In genomic region chr5:176536132-176536901, GRCh38 we compare ENCODE assay signal across 8 cellular contexts. TPM values are rescaled to one million over a fixed set of nuclear protein-coding genes. Genes with fewer than 3 reads are reported as not detected.
DNase-seq lines count a peak whose midpoint lies in the region; ATAC-seq and TF ChIP-seq lines count a peak whose summit lies in the region.

No MANE protein-coding gene starts in this region.

- peaks cover 66% of the 10 kb centered on the region for H3K4me1 Mint-ChIP-seq in activated CD4-positive, alpha-beta memory T cell treated with anti-CD3 and anti-CD28 coated beads, Interleukin-2, amount 10 ng/mL, durations not matched to agents 7 days and 5 days

- no peaks in the 10 kb centered on the region for H3K9me3 Mint-ChIP-seq in activated CD4-positive, alpha-beta memory T cell treated with anti-CD3 and anti-CD28 coated beads, Interleukin-2, amount 10 ng/mL, durations not matched to agents 7 days and 5 days

- ATAC-seq in HG03139 (IDR thresholded peaks at IDR 0.05; ENCODE audit: unreplicated experiment), result no peak

- peak overlapping the region; percentile 97 for H3K4me3 Mint-ChIP-seq in activated CD4-positive, alpha-beta memory T cell treated with anti-CD3 and anti-CD28 coated beads, Interleukin-2, amount 10 ng/mL, durations not matched to agents 7 days and 5 days

- CTCF ChIA-PET in HEK293T (lab: Yijun Ruan, JAX), result interaction anchor here (1.1 kb wide), 1 partner anchor 119 kb away, joined by 4 read pairs; no protein-coding TSS in a partner anchor
- CTCF ChIA-PET in activated CD4-positive, alpha-beta memory T cell treated with anti-CD3 and anti-CD28 coated beads, Interleukin-2, amount 10 ng/mL, durations not matched to agents 7 days and 5 days (lab: Charles Lee), result interaction anchor here (1.6 to 6.6 kb wide), 5 partner anchors 47 to 120 kb away, joined by 5 to 73 read pairs (median 14); partner anchors contain the start of genes CLTB and FAF2

- H3K27me3 Mint-ChIP-seq in activated CD4-positive, alpha-beta memory T cell treated with anti-CD3 and anti-CD28 coated beads, Interleukin-2, amount 10 ng/mL, durations not matched to agents 7 days and 5 days, result no peaks in the 10 kb centered on the region

- H3K27ac Mint-ChIP-seq in activated CD4-positive, alpha-beta memory T cell treated with anti-CD3 and anti-CD28 coated beads, Interleukin-2, amount 10 ng/mL, durations not matched to agents 7 days and 5 days, result peak overlapping the region; percentile 95

- peaks cover 39% of the 10 kb centered on the region for H3K36me3 Mint-ChIP-seq in activated CD4-positive, alpha-beta memory T cell treated with anti-CD3 and anti-CD28 coated beads, Interleukin-2, amount 10 ng/mL, durations not matched to agents 7 days and 5 days (ENCODE audit: low read depth)

- DNase-seq in DMS79 treated with DMSO at 0.1 percent for 48 hours (lab: John Stamatoyannopoulos, UW), result peak; percentile 18
- peak; percentile 80 for DNase-seq in HEK293T (ENCODE audit: extremely low spot score)
- peak; percentile 18 for DNase-seq in NCI-H526 treated with DMSO at 0.1 percent for 48 hours (lab: John Stamatoyannopoulos, UW)
- DNase-seq in activated CD4-positive, alpha-beta memory T cell treated with anti-CD3 and anti-CD28 coated beads, Interleukin-2, amount 10 ng/mL, durations not matched to agents 7 days and 5 days, result peak; percentile 89
- DNase-seq in effector CD8-positive, alpha-beta T cell (lab: John Stamatoyannopoulos, UW), result peak; percentile 69
- peak; percentile 81 to 88 for DNase-seq in lung microvascular endothelial cell (ENCODE audit: low read depth in 2 of 2)
- DNase-seq in stimulated activated CD4-positive, alpha-beta T cell treated with anti-CD3 and anti-CD28 coated beads, TNF-alpha, amount 100 ng/mL, for 1 hour (ENCODE audit: low read depth in 3 of 3, low spot score in 1 of 3), result peak; percentile 59 to 67 (median 63)

- POLR2A ChIA-PET in HEK293T (lab: Yijun Ruan, JAX), result interaction anchor here (1.5 to 4.1 kb wide), 7 partner anchors 7 to 148 kb away, joined by 4 to 27 read pairs (median 8); partner anchors contain the start of genes FAF2, HIGD2A and NOP16
- POLR2A ChIA-PET in activated CD4-positive, alpha-beta memory T cell treated with anti-CD3 and anti-CD28 coated beads, Interleukin-2, amount 10 ng/mL, durations not matched to agents 7 days and 5 days (lab: Charles Lee), result interaction anchor here (0.5 to 10.5 kb wide), 24 partner anchors 7 to 1029 kb away, joined by 3 to 156 read pairs (median 3); partner anchors contain the start of genes CLTB, FAF2, HIGD2A and KIAA1191

TF ChIP-seq in HEK293T, 16 proteins besides CTCF, POLR2A, EP300 and RAD21:
- TF ChIP-seq L3MBTL2 (conservative IDR thresholded peaks at IDR 0.05) (peak; percentile 74), HDGF (IDR thresholded peaks at IDR 0.05; ENCODE audit: borderline replicate concordance) (no peak), FOXA1 (IDR thresholded peaks at IDR 0.05) (no peak)

RNA-seq across cellular contexts. Expression of gene RNF44, which starts 0.9 kb away (rescaled TPM):
- 100 to 1,000 TPM; 142 to 143 TPM for total RNA-seq in activated CD4-positive, alpha-beta memory T cell treated with anti-CD3 and anti-CD28 coated beads, Interleukin-2, amount 10 ng/mL, durations not matched to agents 7 days and 5 days
- total RNA-seq in lung microvascular endothelial cell, result 2.4 and 5.6 TPM in 2 replicates

RNA-seq across cellular contexts. Expression of gene CDHR2, which starts 12.8 kb away (rescaled TPM):
- 1 to 10 TPM; 1.6 to 2.3 TPM for total RNA-seq in activated CD4-positive, alpha-beta memory T cell treated with anti-CD3 and anti-CD28 coated beads, Interleukin-2, amount 10 ng/mL, durations not matched to agents 7 days and 5 days
- under 0.01 TPM in 1 of 2 replicates, not detected in the other for total RNA-seq in lung microvascular endothelial cell

Comparison
In these comparisons a context has a peak if more than half of its experiments do, and no peak if none do; other contexts are left out.
1. DNase-seq: peak in every context shown above with its lines; median percentile 89 in activated CD4-positive, alpha-beta memory T cell treated with anti-CD3 and anti-CD28 coated beads, Interleukin-2, amount 10 ng/mL, durations not matched to agents 7 days and 5 days; 84 in lung microvascular endothelial cell; 80 in HEK293T; 69 in effector CD8-positive, alpha-beta T cell; 63 in stimulated activated CD4-positive, alpha-beta T cell treated with anti-CD3 and anti-CD28 coated beads, TNF-alpha, amount 100 ng/mL, for 1 hour; 18 in DMS79 treated with DMSO at 0.1 percent for 48 hours; 18 in NCI-H526 treated with DMSO at 0.1 percent for 48 hours.
2. RNA of gene RNF44, which starts 0.9 kb away (total RNA-seq): 142 to 143 TPM in activated CD4-positive, alpha-beta memory T cell treated with anti-CD3 and anti-CD28 coated beads, Interleukin-2, amount 10 ng/mL, durations not matched to agents 7 days and 5 days; 2.4 to 5.6 TPM in lung microvascular endothelial cell; every median in the first group is over 10 times any median in the second.